Comparison of ENCODE assay signal across 26 cellular contexts in genomic region chr3:107951111-107951510, GRCh38.
"Had no signal": no experiment of that assay in that cellular context is flagged by ENCODE, and none has a peak within 500 bp of the region (broad histone marks: within the 10 kb centered on the region; RNA-seq: fewer than 3 reads in every experiment).

No MANE protein-coding gene starts in this region.

- ATAC-seq: body of pancreas, Panc1, Right ventricle myocardium inferior, T-cell had no signal

- H3K4me3 ChIP-seq: ascending aorta, body of pancreas, SK-N-MC had no signal

- DNase-seq: activated CD4-positive, alpha-beta memory T cell treated with anti-CD3 and anti-CD28 coated beads, Interleukin-2, amount 10 ng/mL, durations not matched to agents 7 days and 5 days; activated CD4-positive, alpha-beta T cell treated with anti-CD3 and anti-CD28 coated beads, Interleukin-2, amount 50 U/mL, for 1 hour; activated CD4-positive, CD25-positive, alpha-beta regulatory T cell; activated T-cell treated with anti-CD3 and anti-CD28 coated beads for 4 hours; activated T-cell treated with anti-CD3 and anti-CD28 coated beads, Interleukin-2, amount 50 U/mL, for 48 hours; body of pancreas; KG1; MV-4-11; NCI-H1092 treated with DMSO at 0.1 percent for 48 hours; NCI-H1417 treated with DMSO at 0.1 percent for 48 hours; NCI-H1694; NCI-H2029; NCI-H2107; NCI-H2171 treated with DMSO at 0.1 percent for 48 hours; NCI-H345; NCI-H510A; NCI-H526 treated with DMSO at 0.1 percent for 48 hours; NCI-H82; RPMI8226; T-cell; T-helper 2 cell; T1000 had no signal
